26 cellular contexts compared by ENCODE assay signal in the genomic region with DNA sequence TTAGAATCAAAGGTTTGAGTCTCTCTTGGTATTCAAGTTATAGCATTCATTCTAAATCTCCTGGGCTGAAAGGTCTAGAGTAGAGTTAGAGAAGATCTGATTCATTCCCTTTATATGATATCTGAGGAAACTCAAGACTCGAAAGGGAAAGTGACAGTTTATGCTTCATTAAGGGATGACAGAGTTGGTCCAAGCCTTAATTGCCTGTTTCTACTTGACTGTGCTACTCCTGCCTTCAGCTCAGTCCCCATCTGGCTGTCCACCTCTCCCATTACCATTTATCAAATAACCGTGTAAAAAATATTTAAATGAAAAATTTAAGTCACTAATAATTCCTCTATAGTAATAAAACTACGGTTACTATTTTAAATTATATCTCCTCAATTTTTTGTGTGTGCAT.
"Had no signal": no experiment of that assay in that cellular context is flagged by ENCODE, and none has a peak within 500 bp of the region (broad histone marks: within the 10 kb centered on the region; RNA-seq: fewer than 3 reads in every experiment).

No MANE protein-coding gene starts in this region.

- H3K9me3 ChIP-seq: esophagus squamous epithelium, gastrocnemius medialis, heart right ventricle, left lung, lower lobe of right lung, mucosa of descending colon had no signal

- H3K36me3 ChIP-seq: esophagus squamous epithelium, gastrocnemius medialis, heart right ventricle, left lung, lower lobe of right lung had no signal

- H3K27me3 ChIP-seq: esophagus squamous epithelium, gastrocnemius medialis, left lung had no signal

- H3K4me3 ChIP-seq: esophagus squamous epithelium, gastrocnemius medialis, heart right ventricle, left lung, lower lobe of right lung, mucosa of descending colon had no signal

- DNase-seq: cortex of kidney; effector CD8-positive, alpha-beta T cell; effector memory CD8-positive, alpha-beta T cell; endodermal cell; erythroblast; esophagus squamous epithelium; foreskin fibroblast; foreskin melanocyte; gastrocnemius medialis; glutamatergic neuron; head of caudate nucleus; heart right ventricle; hippocampal formation; left cardiac atrium; left lung; left ventricle myocardium superior; lower lobe of right lung; mesenchymal stem cell; mucosa of descending colon; naive B cell; naive thymus-derived CD8-positive, alpha-beta T cell had no signal

- ATAC-seq: effector memory CD8-positive, alpha-beta T cell; esophagus mucosa; gastrocnemius medialis; heart right ventricle; left cardiac atrium; left lung; left ventricle myocardium superior; lower lobe of right lung; mucosa of descending colon; naive thymus-derived CD8-positive, alpha-beta T cell had no signal

- H3K27ac ChIP-seq: epithelial cell of prostate, esophagus squamous epithelium, gastrocnemius medialis, heart right ventricle, left lung, lower lobe of right lung had no signal

- H3K4me1 ChIP-seq: esophagus squamous epithelium, gastrocnemius medialis, heart right ventricle, left lung, lower lobe of right lung had no signal

- FAIRE-seq: endometrium, islet of Langerhans, keratinocyte had no signal
